8 cellular contexts compared by ENCODE assay signal in the genomic region with DNA sequence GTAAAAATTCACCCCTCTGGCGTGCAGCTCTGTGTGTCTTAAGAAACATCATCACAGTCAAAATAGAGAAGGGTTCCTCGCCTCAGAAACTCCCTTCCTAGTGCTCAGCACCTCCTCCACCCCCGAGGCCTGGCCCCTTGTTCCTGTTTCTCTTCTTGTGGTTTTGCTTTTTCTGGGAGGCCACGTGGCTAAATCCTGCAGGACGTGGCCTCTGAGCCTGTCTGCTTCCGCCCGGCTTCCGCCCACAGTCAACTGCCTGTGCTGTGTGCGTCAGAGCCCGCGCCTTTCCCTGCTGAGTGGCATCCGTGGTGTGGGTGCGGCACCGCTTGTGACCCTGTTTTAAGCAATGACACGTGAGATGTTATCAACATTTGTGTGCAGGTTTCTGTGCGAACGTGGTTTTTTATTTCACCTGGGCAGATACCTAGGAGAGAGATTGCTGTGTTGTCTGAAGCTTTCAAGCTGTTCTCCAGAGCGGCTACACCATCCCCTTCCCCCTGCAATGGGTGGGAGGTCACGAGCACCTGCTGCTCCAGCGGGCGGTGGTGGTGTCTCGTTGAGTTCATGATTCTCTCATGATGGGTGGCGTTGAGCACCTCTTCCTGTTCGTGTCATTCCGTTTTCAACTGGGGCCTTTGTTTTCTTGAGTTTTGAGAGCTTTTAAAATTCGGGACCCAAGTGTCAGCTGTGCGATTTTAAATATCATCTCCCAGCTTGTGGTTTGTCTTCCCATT. TPM values are rescaled to one million over a fixed set of nuclear protein-coding genes. Genes with fewer than 3 reads are reported as not detected.
DNase-seq lines count a peak whose midpoint lies in the region; ATAC-seq, FAIRE-seq and TF ChIP-seq lines count a peak whose summit lies in the region.
"Had no signal": no experiment of that assay in that cellular context is flagged by ENCODE, and none has a peak within 500 bp of the region (broad histone marks: within the 10 kb centered on the region; RNA-seq: fewer than 3 reads in every experiment).

No MANE protein-coding gene starts in this region.

- H4K91ac ChIP-seq in H1 (replicated peaks; ENCODE audit: insufficient read length, low read length), result peak overlapping the region; percentile 15

- H3K9me3 ChIP-seq in H1 (ENCODE audit: insufficient read depth in 2 of 2, low read depth in 1 of 2, low read length in 1 of 2) (no peaks in the 10 kb centered on the region), upper lobe of right lung (no peaks in the 10 kb centered on the region)

- H3K36me3 ChIP-seq in H1 (ENCODE audit: control insufficient read depth in 2 of 4, insufficient read depth in 4 of 4, low read length in 3 of 4) (peaks cover 0 to 19% (median 8%) of the 10 kb centered on the region in 4 experiments; a peak in 6 of 8 replicates), upper lobe of right lung (peaks cover 43% of the 10 kb centered on the region)

- H3K4me3 ChIP-seq in H1 (ENCODE audit: extremely low read depth in 1 of 4, insufficient read depth in 2 of 4, low read depth in 3 of 4, low read length in 4 of 4) (no peak overlapping the region), upper lobe of right lung (peak overlapping the region; percentile 10)
- H3K4me3 ChIP-seq: cardiac muscle cell had no signal

- CTCF ChIA-PET in activated CD4-positive, alpha-beta memory T cell treated with anti-CD3 and anti-CD28 coated beads, Interleukin-2, amount 10 ng/mL, durations not matched to agents 7 days and 5 days (lab: Charles Lee), result interaction anchor here (0.5 to 1.4 kb wide), 2 partner anchors 19 to 221 kb away, joined by 3 read pairs; no protein-coding TSS in a partner anchor
- CTCF ChIA-PET in H1 (lab: Charles Lee; ENCODE audit: partially characterized antibody), result interaction anchor here (1.4 to 2.3 kb wide), 2 partner anchors 18 to 173 kb away, joined by 3 to 5 read pairs; no protein-coding TSS in a partner anchor

- no peaks in the 10 kb centered on the region; a peak in 1 of 4 replicates for H3K79me2 ChIP-seq in H1 (ENCODE audit: control insufficient read depth in 1 of 2, insufficient read depth in 2 of 2, low read length in 2 of 2)

- H3K27me3 Mint-ChIP-seq in IgD-negative memory B cell, result no peaks in the 10 kb centered on the region
- no peaks in the 10 kb centered on the region for H3K27me3 Mint-ChIP-seq in activated CD4-positive, alpha-beta memory T cell treated with anti-CD3 and anti-CD28 coated beads, Interleukin-2, amount 10 ng/mL, durations not matched to agents 7 days and 5 days
- H3K27me3 Mint-ChIP-seq in progenitor cell of endocrine pancreas, result no peaks in the 10 kb centered on the region

- 0 out of 2 replicates have a peak overlapping the region, but pooled peaks have one; percentile 3 for H3K27ac ChIP-seq in H1 (ENCODE audit: low read depth, low read length)
- peak overlapping the region; percentile 51 for H3K27ac ChIP-seq in upper lobe of right lung
- H3K27ac ChIP-seq: cardiac muscle cell had no signal

- no peak for TF ChIP-seq RAD21 in H1 (IDR thresholded peaks at IDR 0.05 in 1 of 2, conservative IDR thresholded peaks at IDR 0.05 in 1 of 2; ENCODE audit: low read depth in 2 of 2, low read length in 2 of 2)

- H3K4me3 Mint-ChIP-seq in IgD-negative memory B cell (peak overlapping the region; percentile 78 to 95 (median 88)), progenitor cell of endocrine pancreas (ENCODE audit: low read depth) (no peak overlapping the region)
- H3K4me3 Mint-ChIP-seq in activated CD4-positive, alpha-beta memory T cell treated with anti-CD3 and anti-CD28 coated beads, Interleukin-2, amount 10 ng/mL, durations not matched to agents 7 days and 5 days, result peak overlapping the region; percentile 71

- no peak overlapping the region for H3K56ac ChIP-seq in H1 (replicated peaks; ENCODE audit: insufficient read length, low read depth, low read length)

- no peak for FAIRE-seq in H1 (lab: Jason Lieb, UNC)

- H2BK12ac ChIP-seq in H1 (ENCODE audit: low read depth, low read length), result no peak overlapping the region

- peaks cover 0 to 11% of the 10 kb centered on the region in 2 experiments for H4K20me1 ChIP-seq in H1 (replicated peaks in 1 of 2; ENCODE audit: control insufficient read depth in 1 of 2, insufficient read depth in 2 of 2, low read length in 2 of 2)

- no peak for TF ChIP-seq CTCF in GM20000 (IDR thresholded peaks at IDR 0.05; ENCODE audit: extremely low read depth, missing control alignments)
- no peak for TF ChIP-seq CTCF in H1 (IDR thresholded peaks at IDR 0.05; ENCODE audit: control extremely low read depth in 1 of 3, insufficient read depth in 1 of 3, low read depth in 1 of 3, low read length in 3 of 3)
- TF ChIP-seq CTCF in progenitor cell of endocrine pancreas (IDR thresholded peaks at IDR 0.05; ENCODE audit: unreplicated experiment), result no peak
- TF ChIP-seq CTCF in upper lobe of right lung (IDR thresholded peaks at IDR 0.05), result no peak

- no peak overlapping the region for H3K4ac ChIP-seq in H1 (replicated peaks; ENCODE audit: insufficient read length, low read depth, low read length)

- peaks cover 0 to 10% (median 3%) of the 10 kb centered on the region in 4 experiments; a peak in 2 of 7 replicates for H3K4me1 ChIP-seq in H1 (replicated peaks in 1 of 4; ENCODE audit: control insufficient read depth in 3 of 4, insufficient read depth in 4 of 4, low read length in 3 of 4)
- no peaks in the 10 kb centered on the region for H3K4me1 ChIP-seq in upper lobe of right lung

- H2AK5ac ChIP-seq in H1 (ENCODE audit: low read depth, low read length), result no peak overlapping the region

- TF ChIP-seq EP300 in H1 (IDR thresholded peaks at IDR 0.05; ENCODE audit: borderline replicate concordance in 1 of 2, low read depth in 2 of 2, low read length in 2 of 2), result no peak

- H3K79me1 ChIP-seq in H1 (ENCODE audit: low read depth, low read length), result no peaks in the 10 kb centered on the region; the same call in 1 of the 2 replicates

- no peak overlapping the region for H3K14ac ChIP-seq in H1 (ENCODE audit: insufficient read length)

- H3K36me3 Mint-ChIP-seq in IgD-negative memory B cell, result peaks cover 11% of the 10 kb centered on the region
- peaks cover 39% of the 10 kb centered on the region for H3K36me3 Mint-ChIP-seq in activated CD4-positive, alpha-beta memory T cell treated with anti-CD3 and anti-CD28 coated beads, Interleukin-2, amount 10 ng/mL, durations not matched to agents 7 days and 5 days (ENCODE audit: low read depth)
- peaks cover 11% of the 10 kb centered on the region for H3K36me3 Mint-ChIP-seq in progenitor cell of endocrine pancreas (ENCODE audit: insufficient read depth)

- no peak overlapping the region for H3K18ac ChIP-seq in H1 (ENCODE audit: extremely low read depth, low read length)

- H3K9ac ChIP-seq in H1 (replicated peaks in 1 of 4; ENCODE audit: extremely low read depth in 1 of 4, low read depth in 3 of 4, low read length in 3 of 4), result no peak overlapping the region

- H3K9me3 Mint-ChIP-seq in IgD-negative memory B cell (no peaks in the 10 kb centered on the region), progenitor cell of endocrine pancreas (ENCODE audit: low read depth) (no peaks in the 10 kb centered on the region)
- no peaks in the 10 kb centered on the region for H3K9me3 Mint-ChIP-seq in activated CD4-positive, alpha-beta memory T cell treated with anti-CD3 and anti-CD28 coated beads, Interleukin-2, amount 10 ng/mL, durations not matched to agents 7 days and 5 days

- H3K27ac Mint-ChIP-seq in IgD-negative memory B cell, result peak overlapping the region in 2 of 3 donors; percentile 89 to 98
- H3K27ac Mint-ChIP-seq in activated CD4-positive, alpha-beta memory T cell treated with anti-CD3 and anti-CD28 coated beads, Interleukin-2, amount 10 ng/mL, durations not matched to agents 7 days and 5 days, result peak overlapping the region; percentile 95
- peak overlapping the region; percentile 60 for H3K27ac Mint-ChIP-seq in progenitor cell of endocrine pancreas

- H2AFZ ChIP-seq in H1 (ENCODE audit: low read length), result no peak overlapping the region

- no peak overlapping the region; the same call in 1 of the 2 replicates for H4K8ac ChIP-seq in H1 (ENCODE audit: extremely low read depth, insufficient read depth, low read length)

- intact Hi-C loops in upper lobe of right lung (cut with DNase I), result no loop called here

- 91% methylated on average over 27 of the region's 27 CpGs; no CpG with 5 or more reads in 1 of the 2 experiments for WGBS in H1 (ENCODE audit: extremely low coverage in 1 of 2, insufficient coverage in 1 of 2, insufficient read length in 1 of 2, insufficient replicate concordance in 2 of 2, low coverage in 1 of 2, low lambda C conversion rate in 2 of 2, missing lambda C conversion rate in 1 of 2), 2 experiments

- H4K5ac ChIP-seq in H1 (ENCODE audit: insufficient read length, low read depth, low read length), result no peak overlapping the region

- peaks cover 20 to 31% (median 26%) of the 10 kb centered on the region in 3 donors for H3K4me1 Mint-ChIP-seq in IgD-negative memory B cell
- peaks cover 36% of the 10 kb centered on the region for H3K4me1 Mint-ChIP-seq in activated CD4-positive, alpha-beta memory T cell treated with anti-CD3 and anti-CD28 coated beads, Interleukin-2, amount 10 ng/mL, durations not matched to agents 7 days and 5 days
- H3K4me1 Mint-ChIP-seq in progenitor cell of endocrine pancreas (ENCODE audit: low read depth), result no peaks in the 10 kb centered on the region

- no peak overlapping the region for H2BK120ac ChIP-seq in H1 (replicated peaks; ENCODE audit: low read depth, low read length)

- no peaks in the 10 kb centered on the region for H3K23me2 ChIP-seq in H1 (ENCODE audit: low read depth, low read length)

- H3K27me3 ChIP-seq in H1 (replicated peaks in 1 of 4; ENCODE audit: control insufficient read depth in 3 of 4, extremely low read depth in 1 of 4, insufficient read depth in 3 of 4, low read length in 3 of 4), result no peaks in the 10 kb centered on the region
- no peaks in the 10 kb centered on the region for H3K27me3 ChIP-seq in upper lobe of right lung
- H3K27me3 ChIP-seq: cardiac muscle cell had no signal

- ATAC-seq in upper lobe of right lung, result peak; percentile 89

- TF ChIP-seq POLR2A in H1 (IDR thresholded peaks at IDR 0.05; ENCODE audit: control extremely low read depth in 1 of 2, low read depth in 2 of 2, low read length in 2 of 2), result no peak

- no peak overlapping the region for H2BK15ac ChIP-seq in H1 (ENCODE audit: low read length)

- H2BK5ac ChIP-seq in H1 (ENCODE audit: low read depth, low read length), result no peak overlapping the region

- H3K23ac ChIP-seq in H1 (ENCODE audit: insufficient read length), result no peak overlapping the region

- no peak overlapping the region for H2BK20ac ChIP-seq in H1 (ENCODE audit: low read length)

- DNase-seq in GM20000 (ENCODE audit: low spot score) (peak; percentile 85), H1 (ENCODE audit: low read depth in 1 of 2, low spot score in 2 of 2) (no peak), progenitor cell of endocrine pancreas (ENCODE audit: low spot score, unreplicated experiment) (no peak), upper lobe of right lung (peak; percentile 91), COR-L47 (lab: John Stamatoyannopoulos, UW) (no peak)
- DNase-seq in activated CD4-positive, alpha-beta memory T cell treated with anti-CD3 and anti-CD28 coated beads, Interleukin-2, amount 10 ng/mL, durations not matched to agents 7 days and 5 days, result peak; percentile 92

- POLR2A ChIA-PET in activated CD4-positive, alpha-beta memory T cell treated with anti-CD3 and anti-CD28 coated beads, Interleukin-2, amount 10 ng/mL, durations not matched to agents 7 days and 5 days (lab: Charles Lee), result interaction anchor here (0.9 to 3.0 kb wide), 9 partner anchors 13 to 303 kb away, joined by 3 to 26 read pairs (median 7); a partner anchor contains a TSS
- POLR2A ChIA-PET in H1 (lab: Charles Lee; ENCODE audit: partially characterized antibody), result interaction anchor here (1.6 to 4.0 kb wide), 2 partner anchors 11 to 22 kb away, joined by 6 to 12 read pairs; a partner anchor contains a TSS

- no peak overlapping the region for H3K4me2 ChIP-seq in H1 (ENCODE audit: insufficient read depth in 1 of 2, low read depth in 2 of 2, low read length in 2 of 2)

RNA-seq across cellular contexts. Expression of a gene that starts 21.7 kb away (rescaled TPM):
- polyA plus RNA-seq in IgD-negative memory B cell, result 53.9 TPM
- total RNA-seq in activated CD4-positive, alpha-beta memory T cell treated with anti-CD3 and anti-CD28 coated beads, Interleukin-2, amount 10 ng/mL, durations not matched to agents 7 days and 5 days, result 10 to 100 TPM; 44.4 to 45.3 TPM
- 22.9 and 27.0 TPM in 2 replicates for total RNA-seq in H1 (2021; fragmentation: NEBNext Ultra II Directional; extraction: Animal tissue kit (Norgen Biotek cat#: 25700))
- 15.6 and 23.6 TPM in 2 replicates for polyA plus RNA-seq in H1 (2011; rRNA removed)
- polyA plus RNA-seq in H1 (2011; cell fraction: cytosol; rRNA removed), result 19.6 TPM
- polyA plus RNA-seq in H1 (2011; cell fraction: nucleus; rRNA removed), result 33.2 TPM
- polyA plus RNA-seq in H1 (2012, experiment 1 of 2), result 12.0 to 21.9 TPM (median 18.2 TPM) in 4 replicates
- polyA plus RNA-seq in H1 (2012, experiment 2 of 2), result 14.4 TPM
- 11.6 TPM for polyA plus RNA-seq in H1 (2013, experiment 1 of 2)
- 10.5 TPM for polyA plus RNA-seq in H1 (2013, experiment 2 of 2)
- 10.0 and 20.1 TPM in 2 replicates for polyA minus RNA-seq in H1 (2011; rRNA and poly(A)+ RNA removed)
- polyA minus RNA-seq in H1 (2011; cell fraction: cytosol; rRNA and poly(A)+ RNA removed), result 22.5 TPM
- 26.1 TPM for polyA minus RNA-seq in H1 (2011; cell fraction: nucleus; rRNA and poly(A)+ RNA removed)
- 25.2 and 31.3 TPM in 2 replicates for total RNA-seq in progenitor cell of endocrine pancreas
- 32.0 TPM for total RNA-seq in upper lobe of right lung

RNA-seq across cellular contexts. Expression of a gene that starts 56.2 kb away (rescaled TPM):
- polyA plus RNA-seq in IgD-negative memory B cell (not detected), H1 (2011; rRNA removed) (0.50 and 0.60 TPM in 2 replicates)
- not detected for total RNA-seq in activated CD4-positive, alpha-beta memory T cell treated with anti-CD3 and anti-CD28 coated beads, Interleukin-2, amount 10 ng/mL, durations not matched to agents 7 days and 5 days
- 0.65 and 0.82 TPM in 2 replicates for total RNA-seq in H1 (2021; fragmentation: NEBNext Ultra II Directional; extraction: Animal tissue kit (Norgen Biotek cat#: 25700))
- 0.59 TPM for polyA plus RNA-seq in H1 (2011; cell fraction: cytosol; rRNA removed)
- polyA plus RNA-seq in H1 (2011; cell fraction: nucleus; rRNA removed), result 1.0 TPM
- polyA plus RNA-seq in H1 (2012, experiment 1 of 2), result 0.33 to 0.53 TPM (median 0.35 TPM) in 4 replicates
- polyA plus RNA-seq in H1 (2012, experiment 2 of 2), result 0.35 TPM
- 0.65 TPM for polyA plus RNA-seq in H1 (2013, experiment 1 of 2)
- polyA plus RNA-seq in H1 (2013, experiment 2 of 2), result 0.57 TPM
- polyA minus RNA-seq in H1 (2011; rRNA and poly(A)+ RNA removed), result 0.07 TPM in 1 of 2 replicates, not detected in the other
- polyA minus RNA-seq in H1 (2011; cell fraction: cytosol; rRNA and poly(A)+ RNA removed), result 0.73 TPM
- 0.60 TPM for polyA minus RNA-seq in H1 (2011; cell fraction: nucleus; rRNA and poly(A)+ RNA removed)
- total RNA-seq in progenitor cell of endocrine pancreas (not detected in 2 replicates), upper lobe of right lung (0.43 TPM)

Comparison
In these comparisons a context has a peak if more than half of its experiments do, and no peak if none do; other contexts are left out.
1. DNase-seq: peak in GM20000 (single experiment), activated CD4-positive, alpha-beta memory T cell treated with anti-CD3 and anti-CD28 coated beads, Interleukin-2, amount 10 ng/mL, durations not matched to agents 7 days and 5 days (single experiment) and upper lobe of right lung (single experiment); none in H1 (0 of 2), progenitor cell of endocrine pancreas (single experiment) and COR-L47 (single experiment).
2. Peak in every context shown above with its lines, with median percentiles within 50 percentile points of each other: H3K27ac Mint-ChIP-seq.